ENCODE assay signal across 25 cellular contexts in genomic region chr10:13593560-13593959, GRCh38. TPM values are rescaled to one million over a fixed set of nuclear protein-coding genes. Genes with fewer than 3 reads are reported as not detected.
DNase-seq lines count a peak whose midpoint lies in the region; TF ChIP-seq lines count a peak whose summit lies in the region.
"Had no signal": no experiment of that assay in that cellular context is flagged by ENCODE, and none has a peak within 500 bp of the region (broad histone marks: within the 10 kb centered on the region; RNA-seq: fewer than 3 reads in every experiment).

No MANE protein-coding gene starts in this region.

- DNase-seq in AG09309 (ENCODE audit: low read depth) = peak; percentile 47
- peak; percentile 51 for DNase-seq in EL
- DNase-seq in RPMI7951 (ENCODE audit: low read depth) = peak; percentile 24
- DNase-seq in fibroblast of the aortic adventitia (ENCODE audit: low read depth) = peak; percentile 48
- DNase-seq in NCI-H446 treated with DMSO at 0.1 percent for 48 hours (lab: John Stamatoyannopoulos, UW) = no peak
- no peak for DNase-seq in NCI-H187 (lab: John Stamatoyannopoulos, UW)
- no peak for DNase-seq in T-helper 1 cell
- no peak for DNase-seq in HuH-7.5 (ENCODE audit: low spot score)
- DNase-seq: activated effector memory CD4-positive, alpha-beta T cell treated with Interleukin-2 at 50 U/mL for 16 hours; CD8-positive, alpha-beta T cell; DMS 273 treated with DMSO at 0.1 percent for 48 hours; esophagus squamous epithelium; GOT3; Kasumi-1; midbrain; naive thymus-derived CD8-positive, alpha-beta T cell; NCI-H1694 treated with DMSO at 0.1 percent for 48 hours; NCI-H774; nucleus accumbens; psoas muscle; sigmoid colon; stimulated activated CD4-positive, alpha-beta T cell treated with anti-CD3 and anti-CD28 coated beads, Interleukin-4, amount 100 ng/mL, for 4 hours; stimulated activated naive B cell treated with anti-CD40 and anti-IgM and Interleukin-4, amounts not matched to agents 10 μg/mL and 1 μg/mL and 100 μg/mL, for 72 hours had no signal

- no peak for TF ChIP-seq CTCF in AG09309 (IDR thresholded peaks at IDR 0.05; ENCODE audit: control insufficient read depth, insufficient read depth, low read depth, low read length, missing control alignments)
- no peak for TF ChIP-seq CTCF in fibroblast of the aortic adventitia (IDR thresholded peaks at IDR 0.05; ENCODE audit: insufficient read depth, low read length)

- no peak overlapping the region for H3K4me3 ChIP-seq in AG09309 (ENCODE audit: control insufficient read depth, low read depth, low read length)
- no peak overlapping the region for H3K4me3 ChIP-seq in fibroblast of the aortic adventitia (ENCODE audit: low read depth, low read length)
- H3K4me3 ChIP-seq: ascending aorta, esophagus squamous epithelium, psoas muscle, sigmoid colon, suprapubic skin had no signal

RNA-seq across cellular contexts. Expression of gene PRPF18, which starts 6.8 kb away (rescaled TPM):
- total RNA-seq in RPMI7951 (2014; rRNA removed; shearing (Covaris generic)) = 47.2 and 51.8 TPM in 2 replicates
- 37.0 and 89.4 TPM in 2 replicates for total RNA-seq in fibroblast of the aortic adventitia (ENCODE audit: low replicate concordance)

Comparison
In these comparisons a context has a peak if more than half of its experiments do, and no peak if none do; other contexts are left out.
1. DNase-seq: peak in AG09309 (single experiment), EL (single experiment), RPMI7951 (single experiment) and fibroblast of the aortic adventitia (single experiment); none in NCI-H446 treated with DMSO at 0.1 percent for 48 hours (single experiment), NCI-H187 (0 of 2), T-helper 1 cell (0 of 5) and HuH-7.5 (single experiment).